ENCODE assay signal across 19 cellular contexts in genomic region chr9:88443480-88444113, GRCh38. TPM values are rescaled to one million over a fixed set of nuclear protein-coding genes. Genes with fewer than 3 reads are reported as not detected.
DNase-seq lines count a peak whose midpoint lies in the region; ATAC-seq and TF ChIP-seq lines count a peak whose summit lies in the region.
"Had no signal": no experiment of that assay in that cellular context is flagged by ENCODE, and none has a peak within 500 bp of the region (broad histone marks: within the 10 kb centered on the region; RNA-seq: fewer than 3 reads in every experiment).

No MANE protein-coding gene starts in this region.

- H3K27ac ChIP-seq in H9 (ENCODE audit: insufficient read length, low read depth, low read length) (no peak overlapping the region), mesenchymal stem cell (ENCODE audit: low read length, poor library complexity, severe bottlenecking) (no peak overlapping the region), caudate nucleus (ENCODE audit: low read depth, low read length) (no peak overlapping the region)
- no peak overlapping the region for H3K27ac ChIP-seq in CD4-positive, alpha-beta T cell (ENCODE audit: low read depth, low read length)
- H3K27ac ChIP-seq: A549; BLaER1 treated with 17β-estradiol and CSF1 and Interleukin-3, amounts not matched to agents 10 nM and 100 nM; HL-60; SJSA1 had no signal

- H3K36me3 Mint-ChIP-seq in Caco-2 (ENCODE audit: insufficient read depth, unreplicated experiment) (peaks cover 38% of the 10 kb centered on the region), H9 (ENCODE audit: insufficient read depth in 1 of 3, low read depth in 3 of 3) (peaks cover 17 to 53% (median 42%) of the 10 kb centered on the region in 3 experiments; a peak in 6 of 7 replicates), WTC11 (peaks cover 17% of the 10 kb centered on the region)
- H3K36me3 Mint-ChIP-seq in CD4-positive, alpha-beta T cell (ENCODE audit: low read depth), result peaks cover 59% of the 10 kb centered on the region

- H2BK12ac ChIP-seq in H9 (ENCODE audit: insufficient read length, low read depth, low read length), result no peak overlapping the region
- H2BK12ac ChIP-seq in mesenchymal stem cell (ENCODE audit: low read length in 2 of 2), result no peak overlapping the region

- H3K9me3 ChIP-seq in Caco-2 (no peaks in the 10 kb centered on the region), H9 (ENCODE audit: control insufficient read depth, low read depth, low read length) (no peaks in the 10 kb centered on the region), mesenchymal stem cell (ENCODE audit: control insufficient read depth, low read length) (no peaks in the 10 kb centered on the region)
- peaks cover 4% of the 10 kb centered on the region for H3K9me3 ChIP-seq in CD4-positive, alpha-beta T cell (ENCODE audit: control insufficient read depth, low read length)
- H3K9me3 ChIP-seq: A549, SJSA1 had no signal

- CTCF ChIA-PET in Caco-2 (lab: Charles Lee), result interaction anchor here (0.6 kb wide), 1 partner anchor 90 kb away, joined by 3 read pairs; no protein-coding TSS in a partner anchor
- CTCF ChIA-PET in WTC11 (lab: Charles Lee), result interaction anchor here (1.0 to 1.3 kb wide), 3 partner anchors 68 to 90 kb away, joined by 3 read pairs; no protein-coding TSS in a partner anchor
- CTCF ChIA-PET in CD4-positive, alpha-beta T cell (lab: Charles Lee), result interaction anchor here (0.6 kb wide), 1 partner anchor 103 kb away, joined by 3 read pairs; no protein-coding TSS in a partner anchor

- H4K5ac ChIP-seq in H9 (ENCODE audit: insufficient read length, low read depth, low read length), result no peak overlapping the region

- H4K91ac ChIP-seq in H9 (ENCODE audit: insufficient read length, low read depth, low read length) (no peak overlapping the region), mesenchymal stem cell (ENCODE audit: low read length) (no peak overlapping the region)

- H3K4me1 ChIP-seq in Caco-2, result no peaks in the 10 kb centered on the region
- H3K4me1 ChIP-seq in H9 (ENCODE audit: insufficient read depth, low read length), result peaks cover 6% of the 10 kb centered on the region
- peaks cover 12% of the 10 kb centered on the region for H3K4me1 ChIP-seq in mesenchymal stem cell (ENCODE audit: control insufficient read depth, insufficient read depth, low read depth, low read length)
- H3K4me1 ChIP-seq: A549, SJSA1 had no signal

- peak overlapping the region; percentile 45 for H3K27ac Mint-ChIP-seq in Caco-2 (ENCODE audit: unreplicated experiment)
- H3K27ac Mint-ChIP-seq in H9, result peak overlapping the region; percentile 22 to 87 (median 27); a peak in 6 of 7 replicates
- H3K27ac Mint-ChIP-seq in WTC11, result peak overlapping the region; percentile 64
- no peak overlapping the region for H3K27ac Mint-ChIP-seq in CD4-positive, alpha-beta T cell

- ATAC-seq in WTC11, result peak; percentile 77
- ATAC-seq in HG03175 (IDR thresholded peaks at IDR 0.05; ENCODE audit: unreplicated experiment), result no peak
- no peak for ATAC-seq in CD4-positive, alpha-beta T cell (ENCODE audit: poor library complexity)

- H3T11ph ChIP-seq in H9 (ENCODE audit: low read length), result no peak overlapping the region

- no TSS peak for BruUV-seq in Caco-2 (replicated peaks; lab: Mats Ljungman, UMichigan)

- H3K27me3 Mint-ChIP-seq in Caco-2 (ENCODE audit: insufficient read depth, unreplicated experiment), result no peaks in the 10 kb centered on the region
- H3K27me3 Mint-ChIP-seq in H9 (ENCODE audit: low read depth), result no peaks in the 10 kb centered on the region
- no peaks in the 10 kb centered on the region for H3K27me3 Mint-ChIP-seq in WTC11 (ENCODE audit: low read depth)
- H3K27me3 Mint-ChIP-seq in CD4-positive, alpha-beta T cell, result no peaks in the 10 kb centered on the region

- no peaks in the 10 kb centered on the region for H4K20me1 ChIP-seq in H9 (ENCODE audit: control insufficient read depth, insufficient read depth, insufficient read length)

- H4K8ac ChIP-seq in H9 (replicated peaks; ENCODE audit: insufficient read length, low read depth, low read length) (no peak overlapping the region), mesenchymal stem cell (ENCODE audit: low read length) (no peak overlapping the region)

- H3K4me1 Mint-ChIP-seq in Caco-2 (ENCODE audit: low read depth, unreplicated experiment) (peaks cover 6% of the 10 kb centered on the region), H9 (peaks cover 22 to 29% of the 10 kb centered on the region in 2 experiments), WTC11 (peaks cover 45% of the 10 kb centered on the region)
- H3K4me1 Mint-ChIP-seq in CD4-positive, alpha-beta T cell (ENCODE audit: low read depth), result peaks cover 57% of the 10 kb centered on the region

- H3K4me2 ChIP-seq in H9 (ENCODE audit: insufficient read depth, insufficient read length, low read length) (peak overlapping the region; percentile 3), mesenchymal stem cell (ENCODE audit: low read length, poor library complexity, severe bottlenecking) (no peak overlapping the region)
- H3K4me2 ChIP-seq: A549; BLaER1 treated with 17β-estradiol and CSF1 and Interleukin-3, amounts not matched to agents 10 nM and 100 nM had no signal

- WGBS in H9 (ENCODE audit: extremely low coverage, insufficient read length, low lambda C conversion rate), result no CpG with 5 or more reads among the region's 7 CpGs
- 82% methylated on average over 7 of the region's 7 CpGs for WGBS in mesenchymal stem cell

- DNase-seq in Caco-2 (no peak), H9 (no peak), WTC11 (ENCODE audit: low spot score) (no peak), mesenchymal stem cell (no peak), caudate nucleus (lab: John Stamatoyannopoulos, UW) (no peak)
- DNase-seq in effector CD4-positive, alpha-beta T cell, result no peak
- DNase-seq in CD4-positive, alpha-beta T cell, result no peak
- DNase-seq: DMS 273 treated with DMSO at 0.1 percent for 48 hours, GF-D8, GOT3, KBM-7, NCI-H146, NCI-H2081 treated with DMSO at 0.1 percent for 48 hours, NCI-H510A treated with DMSO at 0.1 percent for 48 hours had no signal

- intact Hi-C loops in Caco-2 (cut with micrococcal nuclease; ENCODE audit: unreplicated experiment), result no loop called here
- intact Hi-C loops in CD4-positive, alpha-beta T cell (cut with DNase I, micrococcal nuclease), result no loop called here

- POLR2A ChIA-PET in Caco-2 (lab: Charles Lee), result no interaction called here
- POLR2A ChIA-PET in WTC11 (lab: Charles Lee), result no interaction called here
- POLR2A ChIA-PET in CD4-positive, alpha-beta T cell (lab: Charles Lee), result no interaction called here

- H2BK20ac ChIP-seq in H9 (ENCODE audit: low read depth, low read length, poor library complexity, severe bottlenecking), result no peak overlapping the region

- H2BK5ac ChIP-seq in H9 (ENCODE audit: insufficient read length, low read length) (no peak overlapping the region), mesenchymal stem cell (ENCODE audit: low read depth, low read length, poor library complexity, severe bottlenecking) (no peak overlapping the region)

- H3K4me3 Mint-ChIP-seq in Caco-2 (ENCODE audit: unreplicated experiment) (no peak overlapping the region), H9 (no peak overlapping the region), WTC11 (peak overlapping the region; percentile 9)
- no peak overlapping the region for H3K4me3 Mint-ChIP-seq in CD4-positive, alpha-beta T cell

- no peak overlapping the region for H2AFZ ChIP-seq in H9 (ENCODE audit: low read length)
- H2AFZ ChIP-seq in mesenchymal stem cell (ENCODE audit: low read depth, low read length), result no peak overlapping the region

- peaks cover 10% of the 10 kb centered on the region for H3K79me1 ChIP-seq in H9 (ENCODE audit: insufficient read depth, low read depth, low read length, poor library complexity, severe bottlenecking)
- H3K79me1 ChIP-seq in mesenchymal stem cell (replicated peaks; ENCODE audit: low read length, poor library complexity, severe bottlenecking), result peaks cover 11% of the 10 kb centered on the region

- H3K56ac ChIP-seq in H9 (ENCODE audit: insufficient read length, low read depth, low read length), result no peak overlapping the region

- H3K18ac ChIP-seq in H9 (ENCODE audit: insufficient read length, low read depth, low read length), result no peak overlapping the region
- no peak overlapping the region for H3K18ac ChIP-seq in mesenchymal stem cell (ENCODE audit: low read depth in 1 of 2, low read length in 2 of 2)

- no peaks in the 10 kb centered on the region for H3K23me2 ChIP-seq in H9 (ENCODE audit: insufficient read length, low read depth, low read length, poor library complexity, severe bottlenecking)

- H2AK5ac ChIP-seq in H9 (ENCODE audit: insufficient read length, low read length) (no peak overlapping the region), mesenchymal stem cell (ENCODE audit: low read length, severe bottlenecking) (peak overlapping the region; percentile 91)

- H3K79me2 ChIP-seq in H9 (ENCODE audit: insufficient read depth, low read length), result peaks cover 33% of the 10 kb centered on the region

- H2BK120ac ChIP-seq in H9 (ENCODE audit: low read depth, low read length, poor library complexity, severe bottlenecking) (no peak overlapping the region), mesenchymal stem cell (ENCODE audit: low read depth, low read length) (no peak overlapping the region)

- H3K4me3 ChIP-seq in Caco-2 (ENCODE audit: low read depth, low read length), result no peak overlapping the region
- H3K4me3 ChIP-seq in mesenchymal stem cell (ENCODE audit: insufficient read depth in 1 of 2, low read depth in 1 of 2, low read length in 2 of 2), result no peak overlapping the region
- H3K4me3 ChIP-seq: A549; BLaER1 treated with 17β-estradiol and CSF1 and Interleukin-3, amounts not matched to agents 10 nM and 100 nM; SJSA1 had no signal

- H3K23ac ChIP-seq in H9 (ENCODE audit: insufficient read length, low read depth, low read length) (no peak overlapping the region), mesenchymal stem cell (ENCODE audit: low read length in 2 of 2) (no peak overlapping the region)

- H3K9ac ChIP-seq in H9 (ENCODE audit: extremely low read depth, insufficient read length, low read length) (no peak overlapping the region), mesenchymal stem cell (ENCODE audit: low read length) (no peak overlapping the region)
- H3K9ac ChIP-seq: BLaER1 treated with 17β-estradiol and CSF1 and Interleukin-3, amounts not matched to agents 10 nM and 100 nM had no signal

- H3K36me3 ChIP-seq in Caco-2 (ENCODE audit: control insufficient read depth, insufficient read depth, low read length), result no peaks in the 10 kb centered on the region
- H3K36me3 ChIP-seq in mesenchymal stem cell (ENCODE audit: control insufficient read depth in 1 of 2, insufficient read depth in 2 of 2, low read depth in 1 of 2, low read length in 2 of 2), result peaks cover 0 to 20% of the 10 kb centered on the region in 2 experiments

- no peaks in the 10 kb centered on the region for H3K9me3 Mint-ChIP-seq in Caco-2 (ENCODE audit: unreplicated experiment)
- H3K9me3 Mint-ChIP-seq in H9, result peaks cover 0 to 4% of the 10 kb centered on the region in 2 experiments; a peak in 2 of 5 replicates
- H3K9me3 Mint-ChIP-seq in WTC11, result no peaks in the 10 kb centered on the region
- H3K9me3 Mint-ChIP-seq in CD4-positive, alpha-beta T cell, result peaks cover 3% of the 10 kb centered on the region

- no peak overlapping the region for H3K14ac ChIP-seq in H9 (ENCODE audit: insufficient read depth, low read length)
- no peak overlapping the region for H3K14ac ChIP-seq in mesenchymal stem cell (ENCODE audit: low read length in 2 of 2)

- H2BK15ac ChIP-seq in H9 (ENCODE audit: low read depth, low read length) (no peak overlapping the region), mesenchymal stem cell (ENCODE audit: low read depth, poor library complexity, severe bottlenecking) (no peak overlapping the region)

- H3K27me3 ChIP-seq in Caco-2 (replicated peaks; ENCODE audit: control insufficient read depth, insufficient read depth, low read length) (no peaks in the 10 kb centered on the region), H9 (ENCODE audit: insufficient read depth, low read length) (no peaks in the 10 kb centered on the region), mesenchymal stem cell (ENCODE audit: control insufficient read depth in 1 of 2, insufficient read depth in 1 of 2, low read length in 2 of 2) (no peaks in the 10 kb centered on the region)
- no peaks in the 10 kb centered on the region for H3K27me3 ChIP-seq in CD4-positive, alpha-beta T cell (ENCODE audit: control insufficient read depth, insufficient read depth, low read length)
- H3K27me3 ChIP-seq: BLaER1 treated with 17β-estradiol and CSF1 and Interleukin-3, amounts not matched to agents 10 nM and 100 nM; SJSA1 had no signal

- H3K4ac ChIP-seq in H9 (ENCODE audit: low read depth, low read length), result no peak overlapping the region
- no peak overlapping the region for H3K4ac ChIP-seq in mesenchymal stem cell (ENCODE audit: low read depth in 1 of 2, low read length in 2 of 2)

- TF ChIP-seq CTCF in Caco-2 (IDR thresholded peaks at IDR 0.05; ENCODE audit: insufficient read depth in 1 of 2, low read depth in 1 of 2, low read length in 1 of 2, severe bottlenecking in 1 of 2, unreplicated experiment in 1 of 2), result no peak
- TF ChIP-seq CTCF in H9 (conservative IDR thresholded peaks at IDR 0.05), result no peak
- TF ChIP-seq CTCF in WTC11 (IDR thresholded peaks at IDR 0.05), result no peak
- TF ChIP-seq CTCF in CD4-positive, alpha-beta T cell (IDR thresholded peaks at IDR 0.05), result no peak

RNA-seq across cellular contexts. Expression of gene SPIN1, which starts 55.4 kb away (rescaled TPM):
- total RNA-seq in Caco-2 (2022), result 51.7 and 53.4 TPM in 2 replicates
- 136 and 139 TPM in 2 replicates for total RNA-seq in H9 (2021)
- 122 to 124 TPM (median 123 TPM) in 3 replicates for total RNA-seq in WTC11 (2021)
- 51.2 TPM for polyA plus RNA-seq in mesenchymal stem cell (2013, experiment 1 of 2)
- 54.0 TPM for polyA plus RNA-seq in mesenchymal stem cell (2013, experiment 2 of 2)
- total RNA-seq in CD4-positive, alpha-beta T cell, result 10 to 100 TPM; 27.7 to 30.3 TPM
